Comparison of ENCODE assay signal across 1 cellular context in the genomic region with DNA sequence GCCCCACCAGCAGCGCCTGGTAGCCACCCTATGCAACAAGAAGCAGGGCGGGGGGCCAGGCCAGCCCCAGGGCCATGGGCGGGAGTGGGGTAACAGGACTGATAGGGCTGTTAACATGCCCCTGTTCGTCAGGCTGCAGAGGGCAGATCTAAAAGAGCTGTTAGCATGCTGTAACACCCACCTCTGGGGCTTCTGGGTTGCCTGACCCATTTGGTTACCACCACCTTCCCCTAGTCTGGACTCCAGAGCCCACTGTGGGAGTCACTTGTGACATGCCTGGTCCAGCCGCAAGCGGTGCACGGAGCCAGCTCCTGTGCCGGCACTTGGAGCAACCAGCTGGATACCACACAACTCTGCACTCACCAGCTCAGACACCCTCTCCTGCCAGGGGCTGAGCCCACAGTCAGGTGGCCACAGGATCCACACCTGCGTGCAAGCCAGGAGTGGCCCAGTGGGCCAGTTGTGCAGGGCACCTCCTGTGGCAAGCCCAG.
TF ChIP-seq lines count a peak whose summit lies in the region.

No MANE protein-coding gene starts in this region.

TF ChIP-seq in H1, 55 proteins besides CTCF, POLR2A, EP300 and RAD21:
- TF ChIP-seq NRF1 (IDR thresholded peaks at IDR 0.05; ENCODE audit: low read depth, low read length) (no peak), BCL11A (IDR thresholded peaks at IDR 0.05; ENCODE audit: low read depth in 2 of 2, low read length in 2 of 2) (no peak), KDM4A (IDR thresholded peaks at IDR 0.05; ENCODE audit: low read depth, low read length, severe bottlenecking) (no peak), HDAC6 (IDR thresholded peaks at IDR 0.05; ENCODE audit: low read depth, low read length) (no peak), BACH1 (IDR thresholded peaks at IDR 0.05; ENCODE audit: low read length) (no peak), ZNF274 (IDR thresholded peaks at IDR 0.05; ENCODE audit: borderline replicate concordance, extremely low read depth, low read length) (no peak), RFX5 (IDR thresholded peaks at IDR 0.05; ENCODE audit: borderline replicate concordance, low read depth, low read length) (no peak), KDM5A (IDR thresholded peaks at IDR 0.05; ENCODE audit: low read length) (no peak), JUND (IDR thresholded peaks at IDR 0.05; ENCODE audit: low read length) (no peak), CHD7 (IDR thresholded peaks at IDR 0.05; ENCODE audit: insufficient replicate concordance, low read length) (no peak), HDAC2 (IDR thresholded peaks at IDR 0.05; ENCODE audit: borderline replicate concordance in 1 of 2, low read depth in 2 of 2, low read length in 2 of 2) (no peak), TAF7 (optimal IDR thresholded peaks at IDR 0.05; ENCODE audit: borderline replicate concordance, low read depth, low read length) (no peak)
- TF ChIP-seq, protein P1, sequence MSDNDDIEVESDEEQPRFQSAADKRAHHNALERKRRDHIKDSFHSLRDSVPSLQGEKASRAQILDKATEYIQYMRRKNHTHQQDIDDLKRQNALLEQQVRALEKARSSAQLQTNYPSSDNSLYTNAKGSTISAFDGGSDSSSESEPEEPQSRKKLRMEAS (IDR thresholded peaks at IDR 0.05) = no peak
TF ChIP-seq in H1: peak in this region for 0.
